Comparison of ENCODE assay signal across 8 cellular contexts in the genomic region with DNA sequence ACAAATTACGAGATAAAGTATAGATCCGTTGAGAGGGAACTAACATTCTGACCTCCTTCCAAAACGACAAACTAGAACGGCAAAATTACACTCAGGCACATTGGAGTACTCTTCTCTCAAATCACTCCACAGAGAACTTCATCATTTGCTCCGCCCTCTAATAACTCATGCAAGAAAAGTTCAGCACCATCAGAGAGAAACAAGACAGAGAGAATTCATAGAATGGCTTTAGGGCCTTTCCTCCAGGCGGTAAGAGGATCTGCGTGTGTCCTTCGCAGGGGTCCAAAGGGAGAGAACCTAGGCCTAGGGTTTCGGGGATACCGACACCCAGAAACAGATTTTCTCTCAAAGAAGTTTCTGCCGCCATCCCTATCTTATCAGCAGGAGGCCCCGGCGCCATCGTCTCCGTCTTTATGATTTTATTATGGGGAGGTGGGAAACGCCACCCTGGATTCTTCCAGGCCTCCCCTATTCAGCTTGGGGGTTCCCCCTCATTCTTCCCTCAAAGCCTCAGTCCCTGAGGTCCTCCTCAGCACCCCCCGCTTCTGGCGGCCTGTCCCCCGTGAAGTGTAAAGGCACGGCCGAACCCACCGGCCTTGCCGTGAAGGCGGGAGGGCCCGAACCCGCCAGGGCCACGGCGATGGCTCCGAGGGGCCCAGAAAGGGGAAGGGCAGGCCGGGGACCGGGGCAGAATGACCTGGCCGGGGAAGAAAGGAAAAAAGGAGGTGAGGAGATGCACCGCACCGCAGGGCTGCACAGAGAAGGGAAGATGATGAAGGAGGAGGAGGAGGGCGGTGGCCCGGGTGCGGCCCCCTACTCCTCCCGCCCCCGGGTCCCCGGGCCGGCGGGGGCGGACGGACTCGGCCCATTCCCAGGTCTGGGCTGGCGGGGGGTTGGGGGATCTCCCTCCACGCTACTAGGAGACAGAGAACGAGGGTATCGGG. TPM values are rescaled to one million over a fixed set of nuclear protein-coding genes. Genes with fewer than 3 reads are reported as not detected.
DNase-seq lines count a peak whose midpoint lies in the region; ATAC-seq, FAIRE-seq and TF ChIP-seq lines count a peak whose summit lies in the region.

No MANE protein-coding gene starts in this region.

- DNase-seq in AG20443 (ENCODE audit: low spot score) = peak; percentile 59
- DNase-seq in NCI-H69 (lab: John Stamatoyannopoulos, UW) = peak; percentile 65
- DNase-seq in activated T-cell treated with anti-CD3 and anti-CD28 coated beads, Interleukin-2, amount 50 U/mL, for 48 hours = peak; percentile 46 to 51
- DNase-seq in fibroblast of pulmonary artery (ENCODE audit: low read depth) = peak; percentile 63
- peak; percentile 62 for DNase-seq in natural killer cell treated with Interleukin-12 subunit alpha and Interleukin-12 subunit beta and Interleukin-15 and Interleukin-18, amount 100 ng/mL, for 72 hours (ENCODE audit: low spot score)
- peak; percentile 25 for DNase-seq in urothelium cell line (ENCODE audit: low spot score)

- no peak for TF ChIP-seq CTCF in fibroblast of pulmonary artery (IDR thresholded peaks at IDR 0.05; ENCODE audit: low read length, missing control alignments)

- peak overlapping the region; percentile 76 to 84 for H3K27ac Mint-ChIP-seq in natural killer cell treated with Interleukin-12 subunit alpha and Interleukin-12 subunit beta and Interleukin-15 and Interleukin-18, amount 100 ng/mL, for 72 hours

- peaks cover 17 to 24% of the 10 kb centered on the region in 2 donors for H3K4me1 Mint-ChIP-seq in natural killer cell treated with Interleukin-12 subunit alpha and Interleukin-12 subunit beta and Interleukin-15 and Interleukin-18, amount 100 ng/mL, for 72 hours (ENCODE audit: low read depth in 2 of 2)

- no peaks in the 10 kb centered on the region for H3K27me3 Mint-ChIP-seq in natural killer cell treated with Interleukin-12 subunit alpha and Interleukin-12 subunit beta and Interleukin-15 and Interleukin-18, amount 100 ng/mL, for 72 hours

- no peak for FAIRE-seq in urothelium cell line (lab: Jason Lieb, UNC)

- ATAC-seq in GM18520 (IDR thresholded peaks at IDR 0.05; ENCODE audit: unreplicated experiment) (peak; percentile 6), HG03064 (IDR thresholded peaks at IDR 0.05; ENCODE audit: low read depth, unreplicated experiment) (peak; percentile 32)
- peak; percentile 48 to 60 for ATAC-seq in natural killer cell treated with Interleukin-12 subunit alpha and Interleukin-12 subunit beta and Interleukin-15 and Interleukin-18, amount 100 ng/mL, for 72 hours

- H3K36me3 Mint-ChIP-seq in natural killer cell treated with Interleukin-12 subunit alpha and Interleukin-12 subunit beta and Interleukin-15 and Interleukin-18, amount 100 ng/mL, for 72 hours = no peaks in the 10 kb centered on the region

- H3K4me3 Mint-ChIP-seq in natural killer cell treated with Interleukin-12 subunit alpha and Interleukin-12 subunit beta and Interleukin-15 and Interleukin-18, amount 100 ng/mL, for 72 hours = peak overlapping the region; percentile 87

- H3K9me3 Mint-ChIP-seq in natural killer cell treated with Interleukin-12 subunit alpha and Interleukin-12 subunit beta and Interleukin-15 and Interleukin-18, amount 100 ng/mL, for 72 hours = no peaks in the 10 kb centered on the region

- peak overlapping the region; percentile 97 for H3K4me3 ChIP-seq in fibroblast of pulmonary artery (replicated peaks; ENCODE audit: low read depth, low read length)

RNA-seq across cellular contexts. Expression of a gene that starts 0.8 kb away (rescaled TPM):
- 10 to 100 TPM; 51.4 to 53.2 TPM for total RNA-seq in natural killer cell treated with Interleukin-12 subunit alpha and Interleukin-12 subunit beta and Interleukin-15 and Interleukin-18, amount 100 ng/mL, for 72 hours

Comparison
In these comparisons a context has a peak if more than half of its experiments do, and no peak if none do; other contexts are left out.
1. Peak in every context shown above with its lines: DNase-seq, ATAC-seq and H3K4me3 ChIP-seq.